ENCODE assay signal across 21 cellular contexts in genomic region chr9:35948901-35949318, GRCh38. TPM values are rescaled to one million over a fixed set of nuclear protein-coding genes. Genes with fewer than 3 reads are reported as not detected.
DNase-seq lines count a peak whose midpoint lies in the region; ATAC-seq, FAIRE-seq and TF ChIP-seq lines count a peak whose summit lies in the region.
"Had no signal": no experiment of that assay in that cellular context is flagged by ENCODE, and none has a peak within 500 bp of the region (broad histone marks: within the 10 kb centered on the region; RNA-seq: fewer than 3 reads in every experiment).

No MANE protein-coding gene starts in this region.

- H2BK15ac ChIP-seq in H9 (ENCODE audit: low read depth, low read length): no peak overlapping the region

- no peak overlapping the region for H3K56ac ChIP-seq in H9 (ENCODE audit: insufficient read length, low read depth, low read length)

- H3K4me1 ChIP-seq in H9 (ENCODE audit: insufficient read depth, low read length): peaks cover 3% of the 10 kb centered on the region; the same call in 1 of the 2 replicates
- peaks cover 8 to 18% of the 10 kb centered on the region in 2 experiments for H3K4me1 ChIP-seq in trophoblast cell (ENCODE audit: control insufficient read depth in 1 of 2, insufficient read depth in 2 of 2, low read length in 2 of 2)

- H3K4ac ChIP-seq in H9 (ENCODE audit: low read depth, low read length) (no peak overlapping the region), trophoblast cell (ENCODE audit: low read depth, low read length) (no peak overlapping the region)

- H3K4me2 ChIP-seq in H9 (ENCODE audit: insufficient read depth, insufficient read length, low read length) (no peak overlapping the region), trophoblast cell (ENCODE audit: low read length) (no peak overlapping the region)

- TF ChIP-seq CTCF in H9 (conservative IDR thresholded peaks at IDR 0.05): no peak

- H4K91ac ChIP-seq in H9 (ENCODE audit: insufficient read length, low read depth, low read length): no peak overlapping the region
- H4K91ac ChIP-seq in trophoblast cell (ENCODE audit: low read depth, low read length): peak overlapping the region; percentile 36

- H3K4me1 Mint-ChIP-seq in H9 (peaks cover 2 to 10% of the 10 kb centered on the region in 2 experiments), T-cell (peaks cover 28 to 39% (median 38%) of the 10 kb centered on the region in 3 donors)

- H3K79me1 ChIP-seq in H9 (ENCODE audit: insufficient read depth, low read depth, low read length, poor library complexity, severe bottlenecking): no peaks in the 10 kb centered on the region
- peaks cover 2% of the 10 kb centered on the region for H3K79me1 ChIP-seq in trophoblast cell (ENCODE audit: low read length)

- H3K4me3 ChIP-seq in trophoblast cell (ENCODE audit: low read depth, low read length): no peak overlapping the region
- H3K4me3 ChIP-seq: tibial nerve had no signal

- H2BK120ac ChIP-seq in H9 (ENCODE audit: low read depth, low read length, poor library complexity, severe bottlenecking) (no peak overlapping the region), trophoblast cell (ENCODE audit: insufficient read depth, low read length, poor library complexity) (no peak overlapping the region)

- peak in 1 of 4 experiments; percentile 30 for ATAC-seq in T-cell (replicated peaks in 1 of 4)
- ATAC-seq: natural killer cell had no signal

- H4K5ac ChIP-seq in H9 (ENCODE audit: insufficient read length, low read depth, low read length): no peak overlapping the region

- H3K9me3 Mint-ChIP-seq in H9 (peaks cover 3 to 9% of the 10 kb centered on the region in 2 experiments; a peak in 4 of 5 replicates), T-cell (no peaks in the 10 kb centered on the region)
- H3K9me3 Mint-ChIP-seq: activated CD4-positive, alpha-beta T cell treated with anti-CD3 and anti-CD28 coated beads, Interleukin-2, amount 10 ng/mL, durations not matched to agents 7 days and 5 days; activated naive CD8-positive, alpha-beta T cell treated with anti-CD3 and anti-CD28 coated beads for 36 hours; natural killer cell had no signal

- H3K9me3 ChIP-seq in H9 (ENCODE audit: control insufficient read depth, low read depth, low read length) (no peaks in the 10 kb centered on the region), trophoblast cell (ENCODE audit: insufficient read depth, low read depth, low read length) (peaks cover 5% of the 10 kb centered on the region)
- H3K9me3 ChIP-seq: tibial nerve had no signal

- no peak overlapping the region for H2AK5ac ChIP-seq in H9 (ENCODE audit: insufficient read length, low read length)
- no peak overlapping the region for H2AK5ac ChIP-seq in trophoblast cell (ENCODE audit: low read length)

- H2BK20ac ChIP-seq in H9 (ENCODE audit: low read depth, low read length, poor library complexity, severe bottlenecking): no peak overlapping the region

- CTCF ChIA-PET in T-cell (lab: Charles Lee): no interaction called here

- H3K27me3 Mint-ChIP-seq in H9 (ENCODE audit: low read depth): peaks cover 47% of the 10 kb centered on the region
- peaks cover 0 to 8% of the 10 kb centered on the region in 2 donors for H3K27me3 Mint-ChIP-seq in T-cell
- H3K27me3 Mint-ChIP-seq: activated naive CD8-positive, alpha-beta T cell treated with anti-CD3 and anti-CD28 coated beads for 36 hours had no signal

- no peak overlapping the region for H2BK12ac ChIP-seq in H9 (ENCODE audit: insufficient read length, low read depth, low read length)
- no peak overlapping the region for H2BK12ac ChIP-seq in trophoblast cell (ENCODE audit: low read length)

- no peak overlapping the region for H2AFZ ChIP-seq in H9 (ENCODE audit: low read length)
- H2AFZ ChIP-seq in trophoblast cell (ENCODE audit: insufficient read depth, low read length, poor library complexity): peak overlapping the region; percentile 46

- H3K27ac ChIP-seq in H9 (ENCODE audit: insufficient read length, low read depth, low read length): no peak overlapping the region
- peak overlapping the region; percentile 19 for H3K27ac ChIP-seq in trophoblast cell (ENCODE audit: low read depth, low read length)
- H3K27ac ChIP-seq: tibial nerve had no signal

- POLR2A ChIA-PET in T-cell (lab: Charles Lee): no interaction called here

- H3K9ac ChIP-seq in H9 (ENCODE audit: extremely low read depth, insufficient read length, low read length) (no peak overlapping the region), trophoblast cell (ENCODE audit: low read length) (no peak overlapping the region)

- no peak overlapping the region for H4K12ac ChIP-seq in trophoblast cell (ENCODE audit: low read depth, low read length)

- H3K4me3 Mint-ChIP-seq in H9 (no peak overlapping the region), T-cell (peak overlapping the region in 1 of 3 donors; percentile 0)
- H3K4me3 Mint-ChIP-seq: activated CD4-positive, alpha-beta T cell treated with anti-CD3 and anti-CD28 coated beads, Interleukin-2, amount 10 ng/mL, durations not matched to agents 7 days and 5 days; activated naive CD8-positive, alpha-beta T cell treated with anti-CD3 and anti-CD28 coated beads for 36 hours; natural killer cell had no signal

- no peak for FAIRE-seq in HTR-8/SVneo (lab: Jason Lieb, UNC)
- FAIRE-seq: islet of Langerhans had no signal

- no peak overlapping the region for H3K23ac ChIP-seq in H9 (ENCODE audit: insufficient read length, low read depth, low read length)
- no peak overlapping the region for H3K23ac ChIP-seq in trophoblast cell (ENCODE audit: low read length)

- H2BK5ac ChIP-seq in H9 (ENCODE audit: insufficient read length, low read length) (no peak overlapping the region), trophoblast cell (ENCODE audit: low read depth, low read length, poor library complexity) (peak overlapping the region; percentile 11)

- H3K36me3 Mint-ChIP-seq in H9 (ENCODE audit: insufficient read depth in 1 of 3, low read depth in 3 of 3) (peaks cover 0 to 5% (median 2%) of the 10 kb centered on the region in 3 experiments; a peak in 3 of 7 replicates), T-cell (no peaks in the 10 kb centered on the region)
- H3K36me3 Mint-ChIP-seq: activated naive CD8-positive, alpha-beta T cell treated with anti-CD3 and anti-CD28 coated beads for 36 hours; natural killer cell had no signal

- H4K20me1 ChIP-seq in H9 (ENCODE audit: control insufficient read depth, insufficient read depth, insufficient read length): no peaks in the 10 kb centered on the region

- no peaks in the 10 kb centered on the region for H3K23me2 ChIP-seq in H9 (ENCODE audit: insufficient read length, low read depth, low read length, poor library complexity, severe bottlenecking)

- H4K8ac ChIP-seq in H9 (replicated peaks; ENCODE audit: insufficient read length, low read depth, low read length): no peak overlapping the region
- H4K8ac ChIP-seq in trophoblast cell (ENCODE audit: low read depth, low read length): peak overlapping the region; percentile 21

- no peak overlapping the region for H3T11ph ChIP-seq in H9 (ENCODE audit: low read length)

- WGBS in H9 (ENCODE audit: extremely low coverage, insufficient read length, low lambda C conversion rate): no CpG with 5 or more reads among the region's 2 CpGs
- no CpG with 5 or more reads among the region's 2 CpGs for WGBS in trophoblast cell (ENCODE audit: extremely low coverage, insufficient coverage, insufficient read length)

- peak; percentile 47 for DNase-seq in H9
- DNase-seq in T-cell: no peak
- DNase-seq in islet precursor cell: peak; percentile 87
- DNase-seq in trophoblast cell: peak; percentile 79
- no peak for DNase-seq in epidermal melanocyte (ENCODE audit: insufficient read length, low spot score)
- DNase-seq in HTR-8/SVneo (ENCODE audit: insufficient read length, low spot score): no peak
- DNase-seq in kidney glomerular epithelial cell (lab: John Stamatoyannopoulos, UW): no peak
- DNase-seq: activated CD4-positive, alpha-beta T cell treated with anti-CD3 and anti-CD28 coated beads, Interleukin-2, amount 10 ng/mL, durations not matched to agents 7 days and 5 days; activated naive CD8-positive, alpha-beta T cell treated with anti-CD3 and anti-CD28 coated beads for 36 hours; activated T-cell treated with anti-CD3 and anti-CD28 coated beads, Interleukin-2, amount 50 U/mL, for 1 hour; AML-193; central memory CD4-positive, alpha-beta T cell; natural killer cell; NCI-H1092 treated with DMSO at 0.1 percent for 48 hours; NCI-H226; SHP77 treated with DMSO at 0.1 percent for 48 hours; stimulated activated CD4-positive, alpha-beta T cell treated with anti-CD3 and anti-CD28 coated beads, Interleukin-1b, Interleukin-23, amount 100 ng/mL, for 48 hours; T1000 had no signal

- H3K14ac ChIP-seq in H9 (ENCODE audit: insufficient read depth, low read length) (no peak overlapping the region), trophoblast cell (ENCODE audit: low read length) (no peak overlapping the region)

- no peak overlapping the region for H3K27ac Mint-ChIP-seq in H9
- peak overlapping the region; percentile 44 to 64 for H3K27ac Mint-ChIP-seq in T-cell
- H3K27ac Mint-ChIP-seq: activated CD4-positive, alpha-beta T cell treated with anti-CD3 and anti-CD28 coated beads, Interleukin-2, amount 10 ng/mL, durations not matched to agents 7 days and 5 days; activated naive CD8-positive, alpha-beta T cell treated with anti-CD3 and anti-CD28 coated beads for 36 hours; natural killer cell had no signal

- H3K79me2 ChIP-seq in H9 (ENCODE audit: insufficient read depth, low read length) (no peaks in the 10 kb centered on the region), trophoblast cell (ENCODE audit: control insufficient read depth, insufficient read depth, low read length, poor library complexity) (no peaks in the 10 kb centered on the region)

- H3K36me3 ChIP-seq in trophoblast cell (ENCODE audit: control insufficient read depth in 1 of 2, insufficient read depth in 2 of 2, low read length in 2 of 2): no peaks in the 10 kb centered on the region
- H3K36me3 ChIP-seq: tibial nerve had no signal

- no peak overlapping the region for H3K18ac ChIP-seq in H9 (ENCODE audit: insufficient read length, low read depth, low read length)
- no peak overlapping the region for H3K18ac ChIP-seq in trophoblast cell (ENCODE audit: low read length)

- H3K27me3 ChIP-seq in H9 (ENCODE audit: insufficient read depth, low read length) (no peaks in the 10 kb centered on the region; the same call in 1 of the 2 replicates), trophoblast cell (ENCODE audit: insufficient read depth, low read length) (no peaks in the 10 kb centered on the region)

RNA-seq across cellular contexts. Expression of gene OR2S2, which starts 9.0 kb away (rescaled TPM):
- total RNA-seq in H9 (2021): not detected in 2 replicates
- not detected for total RNA-seq in T-cell
- not detected in 2 replicates for polyA plus RNA-seq in trophoblast cell (2013)
- total RNA-seq: activated CD4-positive, alpha-beta T cell treated with anti-CD3 and anti-CD28 coated beads, Interleukin-2, amount 10 ng/mL, durations not matched to agents 7 days and 5 days; activated naive CD8-positive, alpha-beta T cell treated with anti-CD3 and anti-CD28 coated beads for 36 hours; glomerular endothelial cell; natural killer cell; tibial nerve had no signal

RNA-seq across cellular contexts. Expression of gene SPAAR, which starts 39.6 kb away (rescaled TPM):
- total RNA-seq in H9 (2021) (0.26 TPM in 1 of 2 replicates, not detected in the other), T-cell (not detected)
- polyA plus RNA-seq in trophoblast cell (2013): 0.11 TPM in 2 replicates
- total RNA-seq: activated CD4-positive, alpha-beta T cell treated with anti-CD3 and anti-CD28 coated beads, Interleukin-2, amount 10 ng/mL, durations not matched to agents 7 days and 5 days; activated naive CD8-positive, alpha-beta T cell treated with anti-CD3 and anti-CD28 coated beads for 36 hours; natural killer cell had no signal

RNA-seq across cellular contexts. Expression of gene HRCT1, which starts 42.9 kb away (rescaled TPM):
- not detected in 2 replicates for total RNA-seq in H9 (2021)
- not detected for total RNA-seq in T-cell
- 0.07 and 0.14 TPM in 2 replicates for polyA plus RNA-seq in trophoblast cell (2013)
- total RNA-seq: activated CD4-positive, alpha-beta T cell treated with anti-CD3 and anti-CD28 coated beads, Interleukin-2, amount 10 ng/mL, durations not matched to agents 7 days and 5 days; activated naive CD8-positive, alpha-beta T cell treated with anti-CD3 and anti-CD28 coated beads for 36 hours; natural killer cell had no signal

Comparison
In these comparisons a context has a peak if more than half of its experiments do, and no peak if none do; other contexts are left out.
1. DNase-seq: peak in H9 (single experiment), islet precursor cell (single experiment) and trophoblast cell (2 of 2); none in T-cell (0 of 34), epidermal melanocyte (single experiment), HTR-8/SVneo (single experiment) and kidney glomerular epithelial cell (single experiment).
2. H3K27ac Mint-ChIP-seq: peak in T-cell (2 of 2); none in H9 (0 of 3).